8 cellular contexts compared by ENCODE assay signal in the genomic region with DNA sequence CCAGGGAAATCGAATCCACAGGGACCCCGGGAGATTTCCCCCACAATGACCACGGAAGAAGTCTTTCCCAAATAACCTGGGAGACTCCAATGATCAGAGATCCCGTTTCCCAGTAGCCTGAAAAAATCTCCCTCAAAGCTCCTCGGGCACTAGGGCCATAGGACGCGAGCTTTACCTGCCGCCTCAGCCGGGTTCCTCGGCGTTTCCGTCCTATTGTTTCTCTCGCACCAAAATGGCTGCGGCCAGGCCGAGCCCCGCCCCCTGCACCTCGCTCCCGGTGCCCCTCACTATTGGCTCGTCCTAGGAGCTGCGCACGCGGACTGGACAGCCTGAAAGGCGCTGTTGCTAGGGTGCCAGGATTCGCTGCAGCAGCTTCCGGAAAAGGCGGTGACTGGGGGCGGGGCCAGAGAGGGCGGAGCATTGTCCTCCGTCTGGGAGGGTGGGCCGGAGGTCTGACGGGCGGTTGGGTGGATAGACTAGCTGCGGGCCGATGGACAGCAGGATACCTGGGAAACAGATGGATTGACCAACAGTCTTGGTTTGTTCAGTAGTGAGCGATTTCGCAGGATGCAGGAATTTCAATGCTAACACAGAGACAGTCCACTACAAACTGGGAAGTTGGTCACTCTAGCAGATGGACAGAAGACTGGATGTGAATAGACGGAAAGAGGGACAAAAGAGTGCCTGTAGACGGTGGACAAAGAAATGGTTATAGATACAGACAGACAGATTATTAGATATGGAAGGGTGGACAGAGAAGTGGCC. TPM values are rescaled to one million over a fixed set of nuclear protein-coding genes. Genes with fewer than 3 reads are reported as not detected.
A peak's percentile ranks its signal among the peaks of the same experiment; 100 is the strongest.
DNase-seq lines count a peak whose midpoint lies in the region; ATAC-seq lines count a peak whose summit lies in the region.

Gene IP6K2 (minus strand): TSS at position 240 of the 765 bp plus-strand sequence. CDS start 21,930 bp downstream, outside the sequence.

- peaks cover 21 to 40% (median 35%) of the 10 kb centered on the region in 11 experiments; a peak in 21 of 22 replicates for H4K20me1 ChIP-seq in BLaER1 treated with 17β-estradiol and CSF1 and Interleukin-3, amounts not matched to agents 10 nM and 100 nM

- peak within 1 kb of the TSS; percentile 76 to 95 (median 84) for H3K4me2 ChIP-seq in BLaER1 treated with 17β-estradiol and CSF1 and Interleukin-3, amounts not matched to agents 10 nM and 100 nM

- no peaks in the 10 kb centered on the region for H3K27me3 ChIP-seq in BLaER1 treated with 17β-estradiol and CSF1 and Interleukin-3, amounts not matched to agents 10 nM and 100 nM

- no peaks in the 10 kb centered on the region for H3K9me3 ChIP-seq in BLaER1 treated with 17β-estradiol and CSF1 and Interleukin-3, amounts not matched to agents 10 nM and 100 nM (replicated peaks in 1 of 11)

- peak within 1 kb of the TSS; percentile 86 to 99 (median 96) for H3K4me3 ChIP-seq in BLaER1 treated with 17β-estradiol and CSF1 and Interleukin-3, amounts not matched to agents 10 nM and 100 nM

- peak within 1 kb of the TSS; percentile 92 to 100 (median 98) for H3K9ac ChIP-seq in BLaER1 treated with 17β-estradiol and CSF1 and Interleukin-3, amounts not matched to agents 10 nM and 100 nM

- peaks cover 32 to 40% (median 35%) of the 10 kb centered on the region in 10 experiments for H3K4me1 ChIP-seq in BLaER1 treated with 17β-estradiol and CSF1 and Interleukin-3, amounts not matched to agents 10 nM and 100 nM

- peak; percentile 99 for ATAC-seq in GM19351 (IDR thresholded peaks at IDR 0.05; ENCODE audit: unreplicated experiment)
- ATAC-seq in HG03521 (IDR thresholded peaks at IDR 0.05; ENCODE audit: unreplicated experiment) = peak; percentile 98
- ATAC-seq in left lobe of liver = peak; percentile 98

- DNase-seq in NCI-H748 (lab: John Stamatoyannopoulos, UW; ENCODE audit: unreplicated experiment) = peak; percentile 98
- DNase-seq in activated CD4-positive, alpha-beta T cell treated with anti-CD3 and anti-CD28 coated beads, Interleukin-2, amount 50 U/mL, for 1 hour = peak; percentile 99
- peak; percentile 99 for DNase-seq in dedifferentiated amniotic fluid mesenchymal stem cell (ENCODE audit: extremely low spot score)
- peak; percentile 99 for DNase-seq in left lobe of liver (ENCODE audit: low spot score)
- peak; percentile 97 for DNase-seq in stimulated activated CD4-positive, alpha-beta T cell treated with anti-CD3 and anti-CD28 coated beads, Interleukin-2, amount 100 ng/mL, for 4 hours (ENCODE audit: low read depth)

- peak within 1 kb of the TSS; percentile 90 to 99 (median 98) for H3K27ac ChIP-seq in BLaER1 treated with 17β-estradiol and CSF1 and Interleukin-3, amounts not matched to agents 10 nM and 100 nM

- H3K36me3 ChIP-seq in BLaER1 treated with 17β-estradiol and CSF1 and Interleukin-3, amounts not matched to agents 10 nM and 100 nM = peaks cover 21 to 34% (median 33%) of the 10 kb centered on the region in 11 experiments

RNA-seq across cellular contexts. Expression of gene IP6K2, which starts in this region (rescaled TPM):
- total RNA-seq in left lobe of liver = 31.1 TPM

Comparison
In these comparisons a context has a peak if more than half of its experiments do, and no peak if none do; other contexts are left out.
1. Peak in every context shown above with its lines: DNase-seq, ATAC-seq, H3K4me3 ChIP-seq and H3K27ac ChIP-seq.